In the genomic region with DNA sequence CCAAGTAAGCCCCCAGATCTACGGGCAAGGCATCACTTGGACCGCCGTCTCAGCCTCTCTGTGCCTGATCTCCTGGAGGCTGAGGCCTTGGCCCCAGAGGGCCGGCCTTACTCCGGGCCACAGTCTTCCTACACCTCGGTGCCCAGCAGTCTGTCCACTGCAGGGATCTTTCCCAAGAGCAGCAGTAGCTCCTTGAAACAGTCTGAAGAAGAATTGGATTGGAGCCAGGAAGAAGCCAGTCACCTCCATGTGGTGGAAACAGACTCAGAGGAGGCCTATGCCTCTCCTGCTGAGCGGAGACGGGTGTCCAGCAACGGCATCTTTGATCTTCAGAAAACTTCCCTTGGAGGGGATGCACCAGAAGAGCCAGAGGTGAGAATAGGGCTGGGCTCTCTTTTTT, we compare ENCODE assay signal across 19 cellular contexts.
DNase-seq lines count a peak whose midpoint lies in the region; ATAC-seq and TF ChIP-seq lines count a peak whose summit lies in the region.
"Had no signal": no experiment of that assay in that cellular context is flagged by ENCODE, and none has a peak within 500 bp of the region (broad histone marks: within the 10 kb centered on the region; RNA-seq: fewer than 3 reads in every experiment).

No MANE protein-coding gene starts in this region.

- intact Hi-C loops in activated CD8-positive, alpha-beta T cell treated with anti-CD3 and anti-CD28 coated beads for 36 hours (cut with micrococcal nuclease), result no loop called here

- TF ChIP-seq CTCF in activated CD8-positive, alpha-beta T cell treated with anti-CD3 and anti-CD28 coated beads for 36 hours (IDR thresholded peaks at IDR 0.05), result no peak
- TF ChIP-seq CTCF in astrocyte of the spinal cord (IDR thresholded peaks at IDR 0.05; ENCODE audit: low read depth, low read length), result no peak

- no peak overlapping the region for H3K4me3 Mint-ChIP-seq in activated CD8-positive, alpha-beta T cell treated with anti-CD3 and anti-CD28 coated beads, Interleukin-2, amount 10 ng/mL, durations not matched to agents 7 days and 5 days
- H3K4me3 Mint-ChIP-seq in activated CD8-positive, alpha-beta T cell treated with anti-CD3 and anti-CD28 coated beads for 36 hours, result no peak overlapping the region
- H3K4me3 Mint-ChIP-seq: activated CD4-positive, alpha-beta T cell treated with anti-CD3 and anti-CD28 coated beads for 36 hours had no signal

- no peak for ATAC-seq in activated CD8-positive, alpha-beta T cell treated with anti-CD3 and anti-CD28 coated beads, Interleukin-2, amount 10 ng/mL, durations not matched to agents 7 days and 5 days
- no peak for ATAC-seq in activated CD8-positive, alpha-beta T cell treated with anti-CD3 and anti-CD28 coated beads for 36 hours
- ATAC-seq in HG03159 (IDR thresholded peaks at IDR 0.05; ENCODE audit: unreplicated experiment), result no peak

- H3K4me3 ChIP-seq in astrocyte of the spinal cord (ENCODE audit: low read depth, low read length), result no peak overlapping the region
- H3K4me3 ChIP-seq: left ventricle myocardium inferior, right lobe of liver, SJSA1 had no signal

- H3K27me3 Mint-ChIP-seq in activated CD8-positive, alpha-beta T cell treated with anti-CD3 and anti-CD28 coated beads, Interleukin-2, amount 10 ng/mL, durations not matched to agents 7 days and 5 days (ENCODE audit: low read depth), result no peaks in the 10 kb centered on the region
- no peaks in the 10 kb centered on the region for H3K27me3 Mint-ChIP-seq in activated CD8-positive, alpha-beta T cell treated with anti-CD3 and anti-CD28 coated beads for 36 hours
- H3K27me3 Mint-ChIP-seq: activated CD4-positive, alpha-beta T cell treated with anti-CD3 and anti-CD28 coated beads for 36 hours; CD8-positive, alpha-beta memory T cell had no signal

- peaks cover 4% of the 10 kb centered on the region for H3K9me3 Mint-ChIP-seq in activated CD8-positive, alpha-beta T cell treated with anti-CD3 and anti-CD28 coated beads, Interleukin-2, amount 10 ng/mL, durations not matched to agents 7 days and 5 days (ENCODE audit: insufficient read depth)
- peaks cover 6% of the 10 kb centered on the region for H3K9me3 Mint-ChIP-seq in activated CD8-positive, alpha-beta T cell treated with anti-CD3 and anti-CD28 coated beads for 36 hours

- DNase-seq in activated CD8-positive, alpha-beta T cell treated with anti-CD3 and anti-CD28 coated beads, Interleukin-2, amount 10 ng/mL, durations not matched to agents 7 days and 5 days, result no peak
- DNase-seq in activated CD8-positive, alpha-beta T cell treated with anti-CD3 and anti-CD28 coated beads for 36 hours, result no peak
- DNase-seq in M059J (ENCODE audit: low read depth) (peak; percentile 18), astrocyte of the spinal cord (ENCODE audit: low read depth, low spot score) (peak; percentile 44), renal cortical epithelial cell (ENCODE audit: low read depth) (peak; percentile 23), DMS 273 (lab: John Stamatoyannopoulos, UW; ENCODE audit: unreplicated experiment) (no peak), A172 (ENCODE audit: low spot score) (no peak)
- DNase-seq: ACHN; activated CD4-positive, alpha-beta T cell treated with anti-CD3 and anti-CD28 coated beads for 36 hours; activated T-cell treated with anti-CD3 and anti-CD28 coated beads, Interleukin-2, amount 50 U/mL, for 1 hour; CD8-positive, alpha-beta memory T cell; DMS79; IMR-90; left ventricle myocardium inferior; NCI-H187 treated with DMSO at 0.1 percent for 48 hours; right lobe of liver; T1000 had no signal

- peak overlapping the region; percentile 65 for H3K27ac Mint-ChIP-seq in activated CD8-positive, alpha-beta T cell treated with anti-CD3 and anti-CD28 coated beads, Interleukin-2, amount 10 ng/mL, durations not matched to agents 7 days and 5 days
- no peak overlapping the region for H3K27ac Mint-ChIP-seq in activated CD8-positive, alpha-beta T cell treated with anti-CD3 and anti-CD28 coated beads for 36 hours
- H3K27ac Mint-ChIP-seq: activated CD4-positive, alpha-beta T cell treated with anti-CD3 and anti-CD28 coated beads for 36 hours had no signal

- CTCF ChIA-PET in activated CD8-positive, alpha-beta T cell treated with anti-CD3 and anti-CD28 coated beads, Interleukin-2, amount 10 ng/mL, durations not matched to agents 7 days and 5 days (lab: Charles Lee), result interaction anchor here (2.0 to 2.1 kb wide), 2 partner anchors 8 to 10 kb away, joined by 5 to 15 read pairs; no protein-coding TSS in a partner anchor
- CTCF ChIA-PET in activated CD8-positive, alpha-beta T cell treated with anti-CD3 and anti-CD28 coated beads for 36 hours (lab: Charles Lee), result interaction anchor here (0.9 kb wide), 1 partner anchor 17 kb away, joined by 3 read pairs; no protein-coding TSS in a partner anchor

- in situ Hi-C loops in astrocyte of the spinal cord (cut with HindIII; ENCODE audit: low sequenced_read_pairs), result no loop called here

- H3K4me1 Mint-ChIP-seq in activated CD8-positive, alpha-beta T cell treated with anti-CD3 and anti-CD28 coated beads, Interleukin-2, amount 10 ng/mL, durations not matched to agents 7 days and 5 days (ENCODE audit: low read depth), result peaks cover 76% of the 10 kb centered on the region
- H3K4me1 Mint-ChIP-seq in activated CD8-positive, alpha-beta T cell treated with anti-CD3 and anti-CD28 coated beads for 36 hours (ENCODE audit: low read depth), result peaks cover 42% of the 10 kb centered on the region

- H3K36me3 Mint-ChIP-seq in activated CD8-positive, alpha-beta T cell treated with anti-CD3 and anti-CD28 coated beads, Interleukin-2, amount 10 ng/mL, durations not matched to agents 7 days and 5 days (ENCODE audit: low read depth), result peaks cover 47% of the 10 kb centered on the region
- H3K36me3 Mint-ChIP-seq in activated CD8-positive, alpha-beta T cell treated with anti-CD3 and anti-CD28 coated beads for 36 hours (ENCODE audit: low read depth), result peaks cover 43% of the 10 kb centered on the region

- POLR2A ChIA-PET in activated CD8-positive, alpha-beta T cell treated with anti-CD3 and anti-CD28 coated beads, Interleukin-2, amount 10 ng/mL, durations not matched to agents 7 days and 5 days (lab: Charles Lee), result interaction anchor here (1.6 kb wide), 1 partner anchor 67 kb away, joined by 3 read pairs; the partner anchor contains the start of gene MCTP2
- POLR2A ChIA-PET in activated CD8-positive, alpha-beta T cell treated with anti-CD3 and anti-CD28 coated beads for 36 hours (lab: Charles Lee), result no interaction called here

Comparison
In these comparisons a context has a peak if more than half of its experiments do, and no peak if none do; other contexts are left out.
1. DNase-seq: peak in M059J (single experiment), astrocyte of the spinal cord (single experiment) and renal cortical epithelial cell (single experiment); none in activated CD8-positive, alpha-beta T cell treated with anti-CD3 and anti-CD28 coated beads, Interleukin-2, amount 10 ng/mL, durations not matched to agents 7 days and 5 days (single experiment), activated CD8-positive, alpha-beta T cell treated with anti-CD3 and anti-CD28 coated beads for 36 hours (single experiment), DMS 273 (single experiment) and A172 (single experiment).